Comparison of ENCODE assay signal across 8 cellular contexts in the genomic region with DNA sequence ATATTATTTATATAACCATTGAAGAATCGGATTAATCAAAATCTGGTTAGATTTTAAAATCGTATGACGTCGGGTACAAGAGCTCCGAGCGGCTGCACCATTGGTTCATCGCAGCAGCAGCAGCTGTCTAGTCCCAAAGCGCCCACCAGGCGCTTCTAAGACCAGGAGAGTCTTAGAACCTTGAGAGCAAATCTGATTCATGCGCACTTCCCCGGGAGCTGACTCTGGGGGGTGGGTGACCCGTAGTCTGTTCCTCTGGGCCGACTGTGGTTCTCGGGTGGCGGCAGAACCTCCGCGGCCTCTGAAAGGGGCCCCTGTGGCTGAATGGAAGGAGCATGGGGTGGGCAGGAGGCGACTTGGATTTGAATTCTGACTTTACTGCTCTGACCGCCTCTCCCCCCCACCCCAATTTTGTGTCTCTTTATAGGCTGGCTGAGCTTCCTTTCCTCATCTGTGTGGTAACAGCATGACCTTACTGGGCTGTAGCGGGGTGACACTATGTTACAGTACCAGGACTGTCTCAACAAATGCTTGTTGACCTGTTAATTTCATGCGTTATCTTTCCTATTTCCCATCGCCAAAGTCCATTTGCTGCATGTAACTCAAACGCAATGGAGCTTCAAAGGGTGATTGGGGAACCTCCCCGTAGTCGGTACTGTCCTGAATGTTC.
DNase-seq lines count a peak whose midpoint lies in the region; ATAC-seq and TF ChIP-seq lines count a peak whose summit lies in the region.

No MANE protein-coding gene starts in this region.

- peak overlapping the region; percentile 93 for H3K9ac ChIP-seq in Loucy (ENCODE audit: low read depth, low read length, poor library complexity, severe bottlenecking)

- peak overlapping the region; percentile 98 for H3K4me2 ChIP-seq in Loucy (ENCODE audit: low read depth, low read length, poor library complexity, severe bottlenecking)

- H3K4me1 ChIP-seq in CD8-positive, alpha-beta T cell (ENCODE audit: insufficient read depth, low read length): peaks cover 36% of the 10 kb centered on the region
- H3K4me1 ChIP-seq in Loucy (ENCODE audit: insufficient read depth, low read length, poor library complexity, severe bottlenecking): peaks cover 42% of the 10 kb centered on the region

- H3K36me3 ChIP-seq in CD8-positive, alpha-beta T cell (ENCODE audit: insufficient read depth, low read length): no peaks in the 10 kb centered on the region
- no peaks in the 10 kb centered on the region for H3K36me3 ChIP-seq in Loucy (ENCODE audit: insufficient read depth, low read length)

- no peaks in the 10 kb centered on the region for H3K27me3 Mint-ChIP-seq in CD8-positive, alpha-beta T cell (ENCODE audit: low read depth)
- H3K27me3 Mint-ChIP-seq in nephron (ENCODE audit: low read depth): peaks cover 94% of the 10 kb centered on the region

- POLR2A ChIA-PET in CD8-positive, alpha-beta T cell (lab: Charles Lee): interaction anchor here (0.8 to 6.8 kb wide), 7 partner anchors 14 to 121 kb away, joined by 3 to 135 read pairs (median 4); no protein-coding TSS in a partner anchor

- H3K9me3 ChIP-seq in CD8-positive, alpha-beta T cell (ENCODE audit: low read length): no peaks in the 10 kb centered on the region
- no peaks in the 10 kb centered on the region for H3K9me3 ChIP-seq in Loucy (ENCODE audit: insufficient read depth, low read depth, low read length)

- H4K20me1 ChIP-seq in Loucy (ENCODE audit: insufficient read depth, low read length, poor library complexity, severe bottlenecking): peaks cover 6% of the 10 kb centered on the region

- H3F3A ChIP-seq in Loucy (ENCODE audit: low read depth): peaks cover 9% of the 10 kb centered on the region

- H3K9me2 ChIP-seq in Loucy (replicated peaks; ENCODE audit: low read depth, low read length): no peaks in the 10 kb centered on the region

- H3K4me1 Mint-ChIP-seq in CD8-positive, alpha-beta T cell (ENCODE audit: low read depth): peaks cover 32% of the 10 kb centered on the region
- H3K4me1 Mint-ChIP-seq in nephron: peaks cover 39% of the 10 kb centered on the region

- intact Hi-C loops in CD8-positive, alpha-beta T cell (cut with DNase I, micrococcal nuclease): loop anchor here (1.0 to 10.0 kb wide), 7 partner anchors 47 to 1565 kb away; partner anchors contain the start of genes QRSL1 (in 2 of the 2), RTN4IP1 (in 2 of the 2), MTRES1 (in 1 of the 2) and OSTM1 (in 1 of the 2)
- intact Hi-C loops in posterior cingulate gyrus (cut with DNase I): no loop called here

- H3K27me3 ChIP-seq in CD8-positive, alpha-beta T cell (ENCODE audit: insufficient read depth, low read length): no peaks in the 10 kb centered on the region
- no peaks in the 10 kb centered on the region for H3K27me3 ChIP-seq in Loucy (ENCODE audit: insufficient read depth, low read length, poor library complexity, severe bottlenecking)

- DNase-seq in CD8-positive, alpha-beta T cell: peak in 4 of 7 experiments; percentile 34 to 75 (median 56)
- DNase-seq in choroid plexus epithelial cell (ENCODE audit: low read depth) (peak; percentile 67), GM03348 (ENCODE audit: low spot score) (no peak), A172 (ENCODE audit: low spot score) (no peak), posterior cingulate gyrus (no peak), occipital lobe (lab: John Stamatoyannopoulos, UW) (no peak)

- no peaks in the 10 kb centered on the region for H3K9me3 Mint-ChIP-seq in CD8-positive, alpha-beta T cell
- peaks cover 8% of the 10 kb centered on the region for H3K9me3 Mint-ChIP-seq in nephron

- CTCF ChIA-PET in CD8-positive, alpha-beta T cell (lab: Charles Lee): interaction anchor here (0.7 to 12.6 kb wide), 15 partner anchors 8 to 182 kb away, joined by 3 to 115 read pairs (median 6); no protein-coding TSS in a partner anchor

- H3K4me3 Mint-ChIP-seq in CD8-positive, alpha-beta T cell: peak overlapping the region; percentile 97
- H3K4me3 Mint-ChIP-seq in nephron: peak overlapping the region; percentile 82 to 84 (median 83)

- H3K79me2 ChIP-seq in Loucy (ENCODE audit: insufficient read depth, low read length): peaks cover 6% of the 10 kb centered on the region

- peak overlapping the region; percentile 47 for H3K27ac ChIP-seq in CD8-positive, alpha-beta T cell (ENCODE audit: low read depth, low read length)

- peak; percentile 46 for ATAC-seq in CD8-positive, alpha-beta T cell

- H3K27ac Mint-ChIP-seq in CD8-positive, alpha-beta T cell: peak overlapping the region; percentile 86
- no peak overlapping the region for H3K27ac Mint-ChIP-seq in nephron

- peak overlapping the region; percentile 91 for H2AFZ ChIP-seq in Loucy (ENCODE audit: low read length)

- H3K4me3 ChIP-seq in CD8-positive, alpha-beta T cell (ENCODE audit: low read depth, low read length): peak overlapping the region; percentile 84
- H3K4me3 ChIP-seq in Loucy (ENCODE audit: low read length, poor library complexity, severe bottlenecking): peak overlapping the region; percentile 82
- peak overlapping the region; percentile 59 for H3K4me3 ChIP-seq in choroid plexus epithelial cell (ENCODE audit: low read depth, low read length)

- peaks cover 12% of the 10 kb centered on the region for H3K36me3 Mint-ChIP-seq in CD8-positive, alpha-beta T cell
- peaks cover 3% of the 10 kb centered on the region for H3K36me3 Mint-ChIP-seq in nephron (ENCODE audit: low read depth)

- peak; percentile 44 for TF ChIP-seq CTCF in CD8-positive, alpha-beta T cell (IDR thresholded peaks at IDR 0.05)
- TF ChIP-seq CTCF in Loucy (conservative IDR thresholded peaks at IDR 0.05; ENCODE audit: low read length): peak; percentile 38
- peak; percentile 57 for TF ChIP-seq CTCF in choroid plexus epithelial cell (conservative IDR thresholded peaks at IDR 0.05; ENCODE audit: low read depth, low read length)
- TF ChIP-seq CTCF in nephron (IDR thresholded peaks at IDR 0.05; ENCODE audit: unreplicated experiment in 3 of 3): peak; percentile 11 to 22 (median 15)

Comparison
In these comparisons a context has a peak if more than half of its experiments do, and no peak if none do; other contexts are left out.
1. DNase-seq: peak in CD8-positive, alpha-beta T cell (4 of 7) and choroid plexus epithelial cell (single experiment); none in GM03348 (single experiment), A172 (single experiment), posterior cingulate gyrus (0 of 10) and occipital lobe (single experiment).
2. Peak in every context shown above with its lines, with median percentiles within 50 percentile points of each other: H3K4me3 ChIP-seq and CTCF ChIP-seq.